In the genomic region with DNA sequence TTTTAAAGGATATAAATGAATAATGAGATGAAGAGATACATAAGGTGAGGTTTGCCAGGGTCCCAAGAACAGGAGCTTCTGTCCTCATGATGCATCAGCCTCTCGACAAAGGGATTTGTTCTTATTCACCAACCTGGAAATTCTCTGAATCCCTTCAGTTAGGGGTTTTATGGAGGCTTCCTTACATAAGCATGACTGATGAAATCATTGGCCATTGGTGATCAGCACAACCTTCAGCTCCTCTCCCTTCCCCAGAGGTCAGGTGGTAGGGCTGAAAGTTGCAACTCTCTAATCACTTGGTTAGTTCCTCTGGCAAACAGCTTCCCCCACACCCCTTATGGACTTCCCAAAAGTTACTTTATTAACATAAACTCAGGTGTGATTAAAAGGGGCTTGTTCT, we compare ENCODE assay signal across 17 cellular contexts.
DNase-seq lines count a peak whose midpoint lies in the region; ATAC-seq and TF ChIP-seq lines count a peak whose summit lies in the region.
"Had no signal": no experiment of that assay in that cellular context is flagged by ENCODE, and none has a peak within 500 bp of the region (broad histone marks: within the 10 kb centered on the region; RNA-seq: fewer than 3 reads in every experiment).

No MANE protein-coding gene starts in this region.

- intact Hi-C loops in natural killer cell (cut with micrococcal nuclease): no loop called here

- no peaks in the 10 kb centered on the region for H3K27me3 Mint-ChIP-seq in natural killer cell (ENCODE audit: low read depth in 2 of 2)
- no peaks in the 10 kb centered on the region for H3K27me3 Mint-ChIP-seq in natural killer cell treated with Interleukin-12 subunit alpha and Interleukin-12 subunit beta and Interleukin-15 and Interleukin-18, amount 100 ng/mL, for 72 hours
- peaks cover 3% of the 10 kb centered on the region for H3K27me3 Mint-ChIP-seq in brain

- H3K4me1 Mint-ChIP-seq in natural killer cell: peaks cover 48 to 51% of the 10 kb centered on the region in 2 donors
- peaks cover 39 to 55% of the 10 kb centered on the region in 2 donors for H3K4me1 Mint-ChIP-seq in natural killer cell treated with Interleukin-12 subunit alpha and Interleukin-12 subunit beta and Interleukin-15 and Interleukin-18, amount 100 ng/mL, for 72 hours (ENCODE audit: low read depth in 2 of 2)
- peaks cover 60% of the 10 kb centered on the region for H3K4me1 Mint-ChIP-seq in brain

- no peaks in the 10 kb centered on the region for H3K9me3 Mint-ChIP-seq in natural killer cell
- H3K9me3 Mint-ChIP-seq in natural killer cell treated with Interleukin-12 subunit alpha and Interleukin-12 subunit beta and Interleukin-15 and Interleukin-18, amount 100 ng/mL, for 72 hours: no peaks in the 10 kb centered on the region
- peaks cover 0 to 3% (median 0%) of the 10 kb centered on the region in 5 experiments for H3K9me3 Mint-ChIP-seq in brain
- H3K9me3 Mint-ChIP-seq: CD8-positive, alpha-beta T cell had no signal

- TF ChIP-seq POLR2A in NB4 (IDR thresholded peaks at IDR 0.05; ENCODE audit: extremely low read depth, insufficient read length) (no peak), Peyer's patch (IDR thresholded peaks at IDR 0.05) (no peak)

- H3K27ac Mint-ChIP-seq in natural killer cell (peak overlapping the region; percentile 68 to 89), brain (peak overlapping the region in 3 of 5 experiments; percentile 24 to 97 (median 53))
- H3K27ac Mint-ChIP-seq in natural killer cell treated with Interleukin-12 subunit alpha and Interleukin-12 subunit beta and Interleukin-15 and Interleukin-18, amount 100 ng/mL, for 72 hours: no peak overlapping the region

- no peak overlapping the region for H3K4me3 ChIP-seq in NB4 (ENCODE audit: low read depth, low read length)
- H3K4me3 ChIP-seq in Peyer's patch: no peak overlapping the region
- H3K4me3 ChIP-seq: SJSA1 had no signal

- H3K4me3 Mint-ChIP-seq in natural killer cell: no peak overlapping the region
- no peak overlapping the region for H3K4me3 Mint-ChIP-seq in natural killer cell treated with Interleukin-12 subunit alpha and Interleukin-12 subunit beta and Interleukin-15 and Interleukin-18, amount 100 ng/mL, for 72 hours
- no peak overlapping the region for H3K4me3 Mint-ChIP-seq in brain
- H3K4me3 Mint-ChIP-seq: CD8-positive, alpha-beta T cell had no signal

- ATAC-seq in natural killer cell (no peak), HG02759 (IDR thresholded peaks at IDR 0.05; ENCODE audit: unreplicated experiment) (no peak), HG03469 (IDR thresholded peaks at IDR 0.05; ENCODE audit: unreplicated experiment) (no peak)
- no peak for ATAC-seq in natural killer cell treated with Interleukin-12 subunit alpha and Interleukin-12 subunit beta and Interleukin-15 and Interleukin-18, amount 100 ng/mL, for 72 hours
- ATAC-seq: CD8-positive, alpha-beta T cell had no signal

- no peak for DNase-seq in natural killer cell
- DNase-seq in natural killer cell treated with Interleukin-12 subunit alpha and Interleukin-12 subunit beta and Interleukin-15 and Interleukin-18, amount 100 ng/mL, for 72 hours (ENCODE audit: low spot score): no peak
- peak; percentile 52 for DNase-seq in NB4 (ENCODE audit: low read depth)
- no peak for DNase-seq in Peyer's patch
- DNase-seq in NCI-H524 (lab: John Stamatoyannopoulos, UW): no peak
- DNase-seq: CD8-positive, alpha-beta T cell; DND-41; NCI-H1092 treated with DMSO at 0.1 percent for 48 hours; NCI-H1694; NCI-H2107; NCI-H345; NCI-H69; NK-92 treated with Interleukin-12 subunit alpha and Interleukin-12 subunit beta, amount 100 ng/mL, for 24 hours had no signal

- H3K27me3 ChIP-seq in Peyer's patch: no peaks in the 10 kb centered on the region
- H3K27me3 ChIP-seq: SJSA1 had no signal

- TF ChIP-seq CTCF in natural killer cell (IDR thresholded peaks at IDR 0.05) (no peak), NB4 (IDR thresholded peaks at IDR 0.05; ENCODE audit: low read depth, low read length) (no peak), brain (conservative IDR thresholded peaks at IDR 0.05) (no peak), Peyer's patch (IDR thresholded peaks at IDR 0.05) (no peak)

- H3K36me3 ChIP-seq in Peyer's patch: no peaks in the 10 kb centered on the region
- H3K36me3 ChIP-seq: SJSA1 had no signal

- peaks cover 0 to 12% (median 0%) of the 10 kb centered on the region in 4 donors for H3K4me1 ChIP-seq in Peyer's patch

- H3K27ac ChIP-seq in Peyer's patch: no peak overlapping the region
- H3K27ac ChIP-seq: SJSA1 had no signal

- no peaks in the 10 kb centered on the region for H3K9me3 ChIP-seq in Peyer's patch
- H3K9me3 ChIP-seq: SJSA1 had no signal

- no peaks in the 10 kb centered on the region for H3K36me3 Mint-ChIP-seq in natural killer cell
- H3K36me3 Mint-ChIP-seq in natural killer cell treated with Interleukin-12 subunit alpha and Interleukin-12 subunit beta and Interleukin-15 and Interleukin-18, amount 100 ng/mL, for 72 hours: peaks cover 11% of the 10 kb centered on the region
- no peaks in the 10 kb centered on the region for H3K36me3 Mint-ChIP-seq in brain
- H3K36me3 Mint-ChIP-seq: CD8-positive, alpha-beta T cell had no signal

Comparison
In these comparisons a context has a peak if more than half of its experiments do, and no peak if none do; other contexts are left out.
1. H3K27ac Mint-ChIP-seq: peak in natural killer cell (2 of 2) and brain (3 of 5); none in natural killer cell treated with Interleukin-12 subunit alpha and Interleukin-12 subunit beta and Interleukin-15 and Interleukin-18, amount 100 ng/mL, for 72 hours (0 of 2).